Comparison of ENCODE assay signal across 1 cellular context in the genomic region with DNA sequence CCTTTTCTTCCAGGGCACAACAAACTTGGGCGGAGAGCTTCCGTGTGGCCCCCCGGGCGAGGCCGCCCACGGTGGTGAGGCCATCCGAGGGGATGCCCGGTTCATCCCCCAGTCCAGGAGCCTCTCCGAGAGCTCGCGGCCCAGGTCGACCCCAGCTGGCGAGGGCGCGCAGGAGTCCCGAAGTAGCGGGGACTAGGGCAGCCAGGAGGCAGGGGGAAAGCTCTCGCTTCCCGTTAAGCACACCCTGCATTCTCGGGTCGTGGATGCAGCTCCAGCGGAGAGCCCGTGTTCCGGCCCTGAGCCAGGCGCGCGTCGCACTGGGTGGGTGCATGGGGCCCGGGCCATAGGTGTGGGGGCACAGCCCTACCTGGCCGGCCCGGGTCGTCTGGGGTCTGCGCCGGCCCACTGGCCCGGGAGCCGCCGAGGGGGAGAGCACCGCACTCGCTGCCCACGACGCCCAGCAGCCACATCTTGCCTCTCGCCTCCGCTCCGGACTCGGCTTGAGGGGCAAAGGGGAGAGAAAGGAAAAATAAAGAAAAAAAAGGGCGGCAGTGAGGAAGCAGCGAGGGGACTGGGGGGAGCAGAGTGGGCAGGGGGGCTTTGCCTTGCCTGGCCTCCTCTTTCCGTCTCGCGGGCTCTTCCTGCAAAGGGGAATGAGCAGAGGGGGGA.
TF ChIP-seq lines count a peak whose summit lies in the region.

No MANE protein-coding gene starts in this region.

TF ChIP-seq in HepG2, 621 proteins besides CTCF, POLR2A, EP300 and RAD21 (continues in another document):
- no peak for TF ChIP-seq ATF7 (IDR thresholded peaks at IDR 0.05)
- TF ChIP-seq ATF7 (CRISPR knock-in tag; IDR thresholded peaks at IDR 0.05) = no peak
- TF ChIP-seq SSRP1 (CRISPR knock-in tag; IDR thresholded peaks at IDR 0.05) = no peak
- TF ChIP-seq ZNF788 (CRISPR knock-in tag; IDR thresholded peaks at IDR 0.05; ENCODE audit: borderline replicate concordance) = no peak
- TF ChIP-seq, protein P1, sequence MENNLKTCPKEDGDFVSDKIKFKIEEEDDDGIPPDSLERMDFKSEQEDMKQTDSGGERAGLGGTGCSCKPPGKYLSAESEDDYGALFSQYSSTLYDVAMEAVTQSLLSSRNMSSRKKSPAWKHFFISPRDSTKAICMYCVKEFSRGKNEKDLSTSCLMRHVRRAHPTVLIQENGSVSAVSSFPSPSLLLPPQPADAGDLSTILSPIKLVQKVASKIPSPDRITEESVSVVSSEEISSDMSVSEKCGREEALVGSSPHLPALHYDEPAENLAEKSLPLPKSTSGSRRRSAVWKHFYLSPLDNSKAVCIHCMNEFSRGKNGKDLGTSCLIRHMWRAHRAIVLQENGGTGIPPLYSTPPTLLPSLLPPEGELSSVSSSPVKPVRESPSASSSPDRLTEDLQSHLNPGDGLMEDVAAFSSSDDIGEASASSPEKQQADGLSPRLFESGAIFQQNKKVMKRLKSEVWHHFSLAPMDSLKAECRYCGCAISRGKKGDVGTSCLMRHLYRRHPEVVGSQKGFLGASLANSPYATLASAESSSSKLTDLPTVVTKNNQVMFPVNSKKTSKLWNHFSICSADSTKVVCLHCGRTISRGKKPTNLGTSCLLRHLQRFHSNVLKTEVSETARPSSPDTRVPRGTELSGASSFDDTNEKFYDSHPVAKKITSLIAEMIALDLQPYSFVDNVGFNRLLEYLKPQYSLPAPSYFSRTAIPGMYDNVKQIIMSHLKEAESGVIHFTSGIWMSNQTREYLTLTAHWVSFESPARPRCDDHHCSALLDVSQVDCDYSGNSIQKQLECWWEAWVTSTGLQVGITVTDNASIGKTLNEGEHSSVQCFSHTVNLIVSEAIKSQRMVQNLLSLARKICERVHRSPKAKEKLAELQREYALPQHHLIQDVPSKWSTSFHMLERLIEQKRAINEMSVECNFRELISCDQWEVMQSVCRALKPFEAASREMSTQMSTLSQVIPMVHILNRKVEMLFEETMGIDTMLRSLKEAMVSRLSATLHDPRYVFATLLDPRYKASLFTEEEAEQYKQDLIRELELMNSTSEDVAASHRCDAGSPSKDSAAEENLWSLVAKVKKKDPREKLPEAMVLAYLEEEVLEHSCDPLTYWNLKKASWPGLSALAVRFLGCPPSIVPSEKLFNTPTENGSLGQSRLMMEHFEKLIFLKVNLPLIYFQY (CRISPR knock-in tag; IDR thresholded peaks at IDR 0.05; ENCODE audit: borderline replicate concordance) = no peak
- TF ChIP-seq ZFYVE20 (CRISPR knock-in tag; IDR thresholded peaks at IDR 0.05; ENCODE audit: borderline replicate concordance, low read depth) = no peak
- TF ChIP-seq ZNF496 (CRISPR knock-in tag; IDR thresholded peaks at IDR 0.05; ENCODE audit: insufficient replicate concordance) = no peak
- TF ChIP-seq, protein P2, sequence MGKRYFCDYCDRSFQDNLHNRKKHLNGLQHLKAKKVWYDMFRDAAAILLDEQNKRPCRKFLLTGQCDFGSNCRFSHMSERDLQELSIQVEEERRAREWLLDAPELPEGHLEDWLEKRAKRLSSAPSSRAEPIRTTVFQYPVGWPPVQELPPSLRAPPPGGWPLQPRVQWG (CRISPR knock-in tag; IDR thresholded peaks at IDR 0.05; ENCODE audit: borderline replicate concordance, low read depth) = no peak
- no peak for TF ChIP-seq MEIS2 (CRISPR knock-in tag; IDR thresholded peaks at IDR 0.05)
- no peak for TF ChIP-seq MAZ (IDR thresholded peaks at IDR 0.05; ENCODE audit: borderline replicate concordance, low read depth, low read length)
- no peak for TF ChIP-seq MAZ (CRISPR knock-in tag; IDR thresholded peaks at IDR 0.05; ENCODE audit: low read depth)
- 0 out of 2 replicates have a peak, but pooled peaks have one; percentile 2 for TF ChIP-seq SNAI1 (CRISPR knock-in tag; IDR thresholded peaks at IDR 0.05; ENCODE audit: borderline replicate concordance)
- no peak for TF ChIP-seq RARG (CRISPR knock-in tag; IDR thresholded peaks at IDR 0.05; ENCODE audit: low read depth)
- TF ChIP-seq ZNF792 (CRISPR knock-in tag; IDR thresholded peaks at IDR 0.05) = no peak
- no peak for TF ChIP-seq ZNF589 (CRISPR knock-in tag; conservative IDR thresholded peaks at IDR 0.05)
- no peak for TF ChIP-seq AKAP8 (CRISPR knock-in tag; IDR thresholded peaks at IDR 0.05)
- no peak for TF ChIP-seq SP140L (CRISPR knock-in tag; IDR thresholded peaks at IDR 0.05; ENCODE audit: borderline replicate concordance)
- TF ChIP-seq, protein P3, sequence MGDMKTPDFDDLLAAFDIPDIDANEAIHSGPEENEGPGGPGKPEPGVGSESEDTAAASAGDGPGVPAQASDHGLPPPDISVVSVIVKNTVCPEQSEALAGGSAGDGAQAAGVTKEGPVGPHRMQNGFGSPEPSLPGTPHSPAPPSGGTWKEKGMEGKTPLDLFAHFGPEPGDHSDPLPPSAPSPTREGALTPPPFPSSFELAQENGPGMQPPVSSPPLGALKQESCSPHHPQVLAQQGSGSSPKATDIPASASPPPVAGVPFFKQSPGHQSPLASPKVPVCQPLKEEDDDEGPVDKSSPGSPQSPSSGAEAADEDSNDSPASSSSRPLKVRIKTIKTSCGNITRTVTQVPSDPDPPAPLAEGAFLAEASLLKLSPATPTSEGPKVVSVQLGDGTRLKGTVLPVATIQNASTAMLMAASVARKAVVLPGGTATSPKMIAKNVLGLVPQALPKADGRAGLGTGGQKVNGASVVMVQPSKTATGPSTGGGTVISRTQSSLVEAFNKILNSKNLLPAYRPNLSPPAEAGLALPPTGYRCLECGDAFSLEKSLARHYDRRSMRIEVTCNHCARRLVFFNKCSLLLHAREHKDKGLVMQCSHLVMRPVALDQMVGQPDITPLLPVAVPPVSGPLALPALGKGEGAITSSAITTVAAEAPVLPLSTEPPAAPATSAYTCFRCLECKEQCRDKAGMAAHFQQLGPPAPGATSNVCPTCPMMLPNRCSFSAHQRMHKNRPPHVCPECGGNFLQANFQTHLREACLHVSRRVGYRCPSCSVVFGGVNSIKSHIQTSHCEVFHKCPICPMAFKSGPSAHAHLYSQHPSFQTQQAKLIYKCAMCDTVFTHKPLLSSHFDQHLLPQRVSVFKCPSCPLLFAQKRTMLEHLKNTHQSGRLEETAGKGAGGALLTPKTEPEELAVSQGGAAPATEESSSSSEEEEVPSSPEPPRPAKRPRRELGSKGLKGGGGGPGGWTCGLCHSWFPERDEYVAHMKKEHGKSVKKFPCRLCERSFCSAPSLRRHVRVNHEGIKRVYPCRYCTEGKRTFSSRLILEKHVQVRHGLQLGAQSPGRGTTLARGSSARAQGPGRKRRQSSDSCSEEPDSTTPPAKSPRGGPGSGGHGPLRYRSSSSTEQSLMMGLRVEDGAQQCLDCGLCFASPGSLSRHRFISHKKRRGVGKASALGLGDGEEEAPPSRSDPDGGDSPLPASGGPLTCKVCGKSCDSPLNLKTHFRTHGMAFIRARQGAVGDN (CRISPR knock-in tag; IDR thresholded peaks at IDR 0.05) = peak; percentile 48
- no peak for TF ChIP-seq HMG20B (CRISPR knock-in tag; conservative IDR thresholded peaks at IDR 0.05)
- no peak for TF ChIP-seq CC2D1A (CRISPR knock-in tag; IDR thresholded peaks at IDR 0.05)
- TF ChIP-seq GABPB1 (CRISPR knock-in tag; IDR thresholded peaks at IDR 0.05) = peak; percentile 20; the same call in 1 of the 2 replicates
- TF ChIP-seq, protein P4, sequence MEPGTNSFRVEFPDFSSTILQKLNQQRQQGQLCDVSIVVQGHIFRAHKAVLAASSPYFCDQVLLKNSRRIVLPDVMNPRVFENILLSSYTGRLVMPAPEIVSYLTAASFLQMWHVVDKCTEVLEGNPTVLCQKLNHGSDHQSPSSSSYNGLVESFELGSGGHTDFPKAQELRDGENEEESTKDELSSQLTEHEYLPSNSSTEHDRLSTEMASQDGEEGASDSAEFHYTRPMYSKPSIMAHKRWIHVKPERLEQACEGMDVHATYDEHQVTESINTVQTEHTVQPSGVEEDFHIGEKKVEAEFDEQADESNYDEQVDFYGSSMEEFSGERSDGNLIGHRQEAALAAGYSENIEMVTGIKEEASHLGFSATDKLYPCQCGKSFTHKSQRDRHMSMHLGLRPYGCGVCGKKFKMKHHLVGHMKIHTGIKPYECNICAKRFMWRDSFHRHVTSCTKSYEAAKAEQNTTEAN (CRISPR knock-in tag; conservative IDR thresholded peaks at IDR 0.05) = no peak
- TF ChIP-seq ZNF768 (CRISPR knock-in tag; IDR thresholded peaks at IDR 0.05) = peak; percentile 20; the same call in 1 of the 2 replicates
- TF ChIP-seq KDM3A (CRISPR knock-in tag; IDR thresholded peaks at IDR 0.05; ENCODE audit: low read depth) = no peak
- no peak for TF ChIP-seq ZNF451 (CRISPR knock-in tag; IDR thresholded peaks at IDR 0.05)
- TF ChIP-seq ZBTB38 (CRISPR knock-in tag; IDR thresholded peaks at IDR 0.05) = peak; percentile 84; the same call in 1 of the 2 replicates
- no peak for TF ChIP-seq NR1H2 (CRISPR knock-in tag; IDR thresholded peaks at IDR 0.05; ENCODE audit: borderline replicate concordance, low read depth)
- TF ChIP-seq, protein P5, sequence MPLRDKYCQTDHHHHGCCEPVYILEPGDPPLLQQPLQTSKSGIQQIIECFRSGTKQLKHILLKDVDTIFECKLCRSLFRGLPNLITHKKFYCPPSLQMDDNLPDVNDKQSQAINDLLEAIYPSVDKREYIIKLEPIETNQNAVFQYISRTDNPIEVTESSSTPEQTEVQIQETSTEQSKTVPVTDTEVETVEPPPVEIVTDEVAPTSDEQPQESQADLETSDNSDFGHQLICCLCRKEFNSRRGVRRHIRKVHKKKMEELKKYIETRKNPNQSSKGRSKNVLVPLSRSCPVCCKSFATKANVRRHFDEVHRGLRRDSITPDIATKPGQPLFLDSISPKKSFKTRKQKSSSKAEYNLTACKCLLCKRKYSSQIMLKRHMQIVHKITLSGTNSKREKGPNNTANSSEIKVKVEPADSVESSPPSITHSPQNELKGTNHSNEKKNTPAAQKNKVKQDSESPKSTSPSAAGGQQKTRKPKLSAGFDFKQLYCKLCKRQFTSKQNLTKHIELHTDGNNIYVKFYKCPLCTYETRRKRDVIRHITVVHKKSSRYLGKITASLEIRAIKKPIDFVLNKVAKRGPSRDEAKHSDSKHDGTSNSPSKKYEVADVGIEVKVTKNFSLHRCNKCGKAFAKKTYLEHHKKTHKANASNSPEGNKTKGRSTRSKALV (CRISPR knock-in tag; IDR thresholded peaks at IDR 0.05) = no peak
- no peak for TF ChIP-seq JDP2 (CRISPR knock-in tag; IDR thresholded peaks at IDR 0.05; ENCODE audit: borderline replicate concordance)
- TF ChIP-seq MAFK (conservative IDR thresholded peaks at IDR 0.05 in 1 of 2, IDR thresholded peaks at IDR 0.05 in 1 of 2; ENCODE audit: low read length in 2 of 2) = no peak
- TF ChIP-seq, protein P6, sequence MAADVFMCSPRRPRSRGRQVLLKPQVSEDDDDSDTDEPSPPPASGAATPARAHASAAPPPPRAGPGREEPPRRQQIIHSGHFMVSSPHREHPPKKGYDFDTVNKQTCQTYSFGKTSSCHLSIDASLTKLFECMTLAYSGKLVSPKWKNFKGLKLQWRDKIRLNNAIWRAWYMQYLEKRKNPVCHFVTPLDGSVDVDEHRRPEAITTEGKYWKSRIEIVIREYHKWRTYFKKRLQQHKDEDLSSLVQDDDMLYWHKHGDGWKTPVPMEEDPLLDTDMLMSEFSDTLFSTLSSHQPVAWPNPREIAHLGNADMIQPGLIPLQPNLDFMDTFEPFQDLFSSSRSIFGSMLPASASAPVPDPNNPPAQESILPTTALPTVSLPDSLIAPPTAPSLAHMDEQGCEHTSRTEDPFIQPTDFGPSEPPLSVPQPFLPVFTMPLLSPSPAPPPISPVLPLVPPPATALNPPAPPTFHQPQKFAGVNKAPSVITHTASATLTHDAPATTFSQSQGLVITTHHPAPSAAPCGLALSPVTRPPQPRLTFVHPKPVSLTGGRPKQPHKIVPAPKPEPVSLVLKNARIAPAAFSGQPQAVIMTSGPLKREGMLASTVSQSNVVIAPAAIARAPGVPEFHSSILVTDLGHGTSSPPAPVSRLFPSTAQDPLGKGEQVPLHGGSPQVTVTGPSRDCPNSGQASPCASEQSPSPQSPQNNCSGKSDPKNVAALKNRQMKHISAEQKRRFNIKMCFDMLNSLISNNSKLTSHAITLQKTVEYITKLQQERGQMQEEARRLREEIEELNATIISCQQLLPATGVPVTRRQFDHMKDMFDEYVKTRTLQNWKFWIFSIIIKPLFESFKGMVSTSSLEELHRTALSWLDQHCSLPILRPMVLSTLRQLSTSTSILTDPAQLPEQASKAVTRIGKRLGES (CRISPR knock-in tag; IDR thresholded peaks at IDR 0.05; ENCODE audit: borderline replicate concordance) = no peak
- TF ChIP-seq ZNF776 (CRISPR knock-in tag; IDR thresholded peaks at IDR 0.05) = 0 out of 2 replicates have a peak, but pooled peaks have one; percentile 14
- no peak for TF ChIP-seq ZNF260 (CRISPR knock-in tag; IDR thresholded peaks at IDR 0.05; ENCODE audit: borderline replicate concordance, low read depth)
- TF ChIP-seq ZNF749 (CRISPR knock-in tag; IDR thresholded peaks at IDR 0.05; ENCODE audit: borderline replicate concordance) = no peak
- no peak for TF ChIP-seq ZNF772 (CRISPR knock-in tag; IDR thresholded peaks at IDR 0.05)
- TF ChIP-seq ZFX (CRISPR knock-in tag; IDR thresholded peaks at IDR 0.05; ENCODE audit: low read depth) = peak; percentile 22; the same call in 1 of the 2 replicates
- TF ChIP-seq, protein P7, sequence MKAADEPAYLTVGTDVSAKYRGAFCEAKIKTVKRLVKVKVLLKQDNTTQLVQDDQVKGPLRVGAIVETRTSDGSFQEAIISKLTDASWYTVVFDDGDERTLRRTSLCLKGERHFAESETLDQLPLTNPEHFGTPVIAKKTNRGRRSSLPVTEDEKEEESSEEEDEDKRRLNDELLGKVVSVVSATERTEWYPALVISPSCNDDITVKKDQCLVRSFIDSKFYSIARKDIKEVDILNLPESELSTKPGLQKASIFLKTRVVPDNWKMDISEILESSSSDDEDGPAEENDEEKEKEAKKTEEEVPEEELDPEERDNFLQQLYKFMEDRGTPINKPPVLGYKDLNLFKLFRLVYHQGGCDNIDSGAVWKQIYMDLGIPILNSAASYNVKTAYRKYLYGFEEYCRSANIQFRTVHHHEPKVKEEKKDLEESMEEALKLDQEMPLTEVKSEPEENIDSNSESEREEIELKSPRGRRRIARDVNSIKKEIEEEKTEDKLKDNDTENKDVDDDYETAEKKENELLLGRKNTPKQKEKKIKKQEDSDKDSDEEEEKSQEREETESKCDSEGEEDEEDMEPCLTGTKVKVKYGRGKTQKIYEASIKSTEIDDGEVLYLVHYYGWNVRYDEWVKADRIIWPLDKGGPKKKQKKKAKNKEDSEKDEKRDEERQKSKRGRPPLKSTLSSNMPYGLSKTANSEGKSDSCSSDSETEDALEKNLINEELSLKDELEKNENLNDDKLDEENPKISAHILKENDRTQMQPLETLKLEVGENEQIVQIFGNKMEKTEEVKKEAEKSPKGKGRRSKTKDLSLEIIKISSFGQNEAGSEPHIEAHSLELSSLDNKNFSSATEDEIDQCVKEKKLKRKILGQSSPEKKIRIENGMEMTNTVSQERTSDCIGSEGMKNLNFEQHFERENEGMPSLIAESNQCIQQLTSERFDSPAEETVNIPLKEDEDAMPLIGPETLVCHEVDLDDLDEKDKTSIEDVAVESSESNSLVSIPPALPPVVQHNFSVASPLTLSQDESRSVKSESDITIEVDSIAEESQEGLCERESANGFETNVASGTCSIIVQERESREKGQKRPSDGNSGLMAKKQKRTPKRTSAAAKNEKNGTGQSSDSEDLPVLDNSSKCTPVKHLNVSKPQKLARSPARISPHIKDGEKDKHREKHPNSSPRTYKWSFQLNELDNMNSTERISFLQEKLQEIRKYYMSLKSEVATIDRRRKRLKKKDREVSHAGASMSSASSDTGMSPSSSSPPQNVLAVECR (CRISPR knock-in tag; IDR thresholded peaks at IDR 0.05; ENCODE audit: borderline replicate concordance) = 0 out of 2 replicates have a peak, but pooled peaks have one; percentile 7
- TF ChIP-seq ZNF777 (CRISPR knock-in tag; IDR thresholded peaks at IDR 0.05) = no peak
